1 cellular context compared by ENCODE assay signal in the genomic region with DNA sequence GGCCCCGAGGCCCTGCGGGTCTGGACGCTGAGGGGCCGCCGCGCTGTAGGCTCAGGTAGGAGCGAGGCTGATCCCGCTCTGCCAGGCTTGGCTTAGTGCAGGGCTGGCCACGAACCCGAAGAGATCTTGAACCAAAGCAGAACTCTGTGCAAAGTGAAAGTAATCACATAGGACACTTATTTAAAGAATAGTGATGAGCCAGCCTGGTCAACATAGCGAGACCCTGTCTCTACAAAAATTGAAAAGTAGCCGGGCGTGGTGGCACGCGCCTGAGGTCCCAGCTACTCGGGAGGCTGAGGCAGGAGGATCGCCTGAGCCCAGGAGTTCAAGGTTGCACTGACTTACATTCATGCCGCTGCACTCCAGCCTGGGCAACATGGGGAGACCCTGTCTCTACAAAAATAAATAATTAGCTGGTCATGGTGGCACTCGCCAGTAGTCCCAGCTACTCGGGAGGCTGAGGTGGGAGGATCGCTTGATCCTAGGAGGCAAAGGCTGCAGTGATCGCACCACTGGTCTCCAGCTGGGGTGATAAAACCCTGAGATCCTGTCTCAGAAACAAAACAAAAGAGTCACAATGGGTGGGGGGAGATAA.
TF ChIP-seq lines count a peak whose summit lies in the region.

No MANE protein-coding gene starts in this region.

TF ChIP-seq in HCT116, 20 proteins besides CTCF, POLR2A, EP300 and RAD21:
- no peak for TF ChIP-seq CEBPB (IDR thresholded peaks at IDR 0.05; ENCODE audit: low read depth)
- no peak for TF ChIP-seq SP1 (IDR thresholded peaks at IDR 0.05; ENCODE audit: low read depth)
- TF ChIP-seq TCF7L2 (IDR thresholded peaks at IDR 0.05; ENCODE audit: borderline replicate concordance, extremely low read depth, insufficient read depth, insufficient read length), result no peak
- TF ChIP-seq YY1 (IDR thresholded peaks at IDR 0.05; ENCODE audit: extremely low read depth, insufficient replicate concordance, low read depth, low read length), result no peak
- TF ChIP-seq CBX3 (IDR thresholded peaks at IDR 0.05; ENCODE audit: low read depth), result no peak
- no peak for TF ChIP-seq EZH2phosphoT487 (IDR thresholded peaks at IDR 0.05; ENCODE audit: borderline replicate concordance)
- no peak for TF ChIP-seq SRF (IDR thresholded peaks at IDR 0.05; ENCODE audit: low read depth)
- TF ChIP-seq EGR1 (IDR thresholded peaks at IDR 0.05; ENCODE audit: low read depth), result no peak
- peak; percentile 1; the same call in 1 of the 2 replicates for TF ChIP-seq SIN3A (IDR thresholded peaks at IDR 0.05; ENCODE audit: low read depth)
- TF ChIP-seq, protein P1, sequence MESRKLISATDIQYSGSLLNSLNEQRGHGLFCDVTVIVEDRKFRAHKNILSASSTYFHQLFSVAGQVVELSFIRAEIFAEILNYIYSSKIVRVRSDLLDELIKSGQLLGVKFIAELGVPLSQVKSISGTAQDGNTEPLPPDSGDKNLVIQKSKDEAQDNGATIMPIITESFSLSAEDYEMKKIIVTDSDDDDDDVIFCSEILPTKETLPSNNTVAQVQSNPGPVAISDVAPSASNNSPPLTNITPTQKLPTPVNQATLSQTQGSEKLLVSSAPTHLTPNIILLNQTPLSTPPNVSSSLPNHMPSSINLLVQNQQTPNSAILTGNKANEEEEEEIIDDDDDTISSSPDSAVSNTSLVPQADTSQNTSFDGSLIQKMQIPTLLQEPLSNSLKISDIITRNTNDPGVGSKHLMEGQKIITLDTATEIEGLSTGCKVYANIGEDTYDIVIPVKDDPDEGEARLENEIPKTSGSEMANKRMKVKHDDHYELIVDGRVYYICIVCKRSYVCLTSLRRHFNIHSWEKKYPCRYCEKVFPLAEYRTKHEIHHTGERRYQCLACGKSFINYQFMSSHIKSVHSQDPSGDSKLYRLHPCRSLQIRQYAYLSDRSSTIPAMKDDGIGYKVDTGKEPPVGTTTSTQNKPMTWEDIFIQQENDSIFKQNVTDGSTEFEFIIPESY (IDR thresholded peaks at IDR 0.05; ENCODE audit: extremely low read depth, insufficient replicate concordance, low read length), result no peak
- no peak for TF ChIP-seq EZH2 (IDR thresholded peaks at IDR 0.05)
- TF ChIP-seq, protein P2, sequence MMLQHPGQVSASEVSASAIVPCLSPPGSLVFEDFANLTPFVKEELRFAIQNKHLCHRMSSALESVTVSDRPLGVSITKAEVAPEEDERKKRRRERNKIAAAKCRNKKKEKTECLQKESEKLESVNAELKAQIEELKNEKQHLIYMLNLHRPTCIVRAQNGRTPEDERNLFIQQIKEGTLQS (IDR thresholded peaks at IDR 0.05), result no peak
- TF ChIP-seq POLR2AphosphoS5 (IDR thresholded peaks at IDR 0.05; ENCODE audit: low read depth, low read length), result no peak
- TF ChIP-seq, protein P3, sequence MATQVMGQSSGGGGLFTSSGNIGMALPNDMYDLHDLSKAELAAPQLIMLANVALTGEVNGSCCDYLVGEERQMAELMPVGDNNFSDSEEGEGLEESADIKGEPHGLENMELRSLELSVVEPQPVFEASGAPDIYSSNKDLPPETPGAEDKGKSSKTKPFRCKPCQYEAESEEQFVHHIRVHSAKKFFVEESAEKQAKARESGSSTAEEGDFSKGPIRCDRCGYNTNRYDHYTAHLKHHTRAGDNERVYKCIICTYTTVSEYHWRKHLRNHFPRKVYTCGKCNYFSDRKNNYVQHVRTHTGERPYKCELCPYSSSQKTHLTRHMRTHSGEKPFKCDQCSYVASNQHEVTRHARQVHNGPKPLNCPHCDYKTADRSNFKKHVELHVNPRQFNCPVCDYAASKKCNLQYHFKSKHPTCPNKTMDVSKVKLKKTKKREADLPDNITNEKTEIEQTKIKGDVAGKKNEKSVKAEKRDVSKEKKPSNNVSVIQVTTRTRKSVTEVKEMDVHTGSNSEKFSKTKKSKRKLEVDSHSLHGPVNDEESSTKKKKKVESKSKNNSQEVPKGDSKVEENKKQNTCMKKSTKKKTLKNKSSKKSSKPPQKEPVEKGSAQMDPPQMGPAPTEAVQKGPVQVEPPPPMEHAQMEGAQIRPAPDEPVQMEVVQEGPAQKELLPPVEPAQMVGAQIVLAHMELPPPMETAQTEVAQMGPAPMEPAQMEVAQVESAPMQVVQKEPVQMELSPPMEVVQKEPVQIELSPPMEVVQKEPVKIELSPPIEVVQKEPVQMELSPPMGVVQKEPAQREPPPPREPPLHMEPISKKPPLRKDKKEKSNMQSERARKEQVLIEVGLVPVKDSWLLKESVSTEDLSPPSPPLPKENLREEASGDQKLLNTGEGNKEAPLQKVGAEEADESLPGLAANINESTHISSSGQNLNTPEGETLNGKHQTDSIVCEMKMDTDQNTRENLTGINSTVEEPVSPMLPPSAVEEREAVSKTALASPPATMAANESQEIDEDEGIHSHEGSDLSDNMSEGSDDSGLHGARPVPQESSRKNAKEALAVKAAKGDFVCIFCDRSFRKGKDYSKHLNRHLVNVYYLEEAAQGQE (IDR thresholded peaks at IDR 0.05; ENCODE audit: low read depth), result no peak
- TF ChIP-seq FOSL1 (IDR thresholded peaks at IDR 0.05; ENCODE audit: low read depth), result no peak
- TF ChIP-seq ZFX (IDR thresholded peaks at IDR 0.05), result peak; percentile 63
- TF ChIP-seq ELF1 (IDR thresholded peaks at IDR 0.05; ENCODE audit: borderline replicate concordance, low read depth), result no peak
- TF ChIP-seq, protein P4, sequence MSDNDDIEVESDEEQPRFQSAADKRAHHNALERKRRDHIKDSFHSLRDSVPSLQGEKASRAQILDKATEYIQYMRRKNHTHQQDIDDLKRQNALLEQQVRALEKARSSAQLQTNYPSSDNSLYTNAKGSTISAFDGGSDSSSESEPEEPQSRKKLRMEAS (IDR thresholded peaks at IDR 0.05), result no peak
TF ChIP-seq in HCT116: peak in this region for 2.
